ENCODE assay signal across 21 cellular contexts in the genomic region with DNA sequence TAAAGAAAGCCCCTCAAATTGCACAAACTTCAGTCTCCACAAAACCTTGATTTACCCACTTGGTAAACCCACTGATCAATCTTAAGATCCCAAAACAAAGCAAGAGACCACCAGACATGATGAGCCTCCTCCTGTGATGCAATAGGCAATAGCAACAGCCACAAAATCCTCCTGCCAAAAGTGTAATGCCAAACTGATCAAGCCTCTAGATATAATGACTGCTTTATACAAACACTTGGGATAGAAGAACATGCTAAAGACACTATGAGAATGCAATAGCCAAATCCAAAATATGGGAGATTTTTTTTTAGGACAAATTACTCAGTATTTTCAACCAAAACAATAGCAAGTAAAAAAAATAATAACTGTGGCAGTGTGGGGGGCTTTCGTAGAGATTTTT.
A peak's percentile ranks its signal among the peaks of the same experiment; 100 is the strongest.
DNase-seq lines count a peak whose midpoint lies in the region; ATAC-seq, FAIRE-seq and TF ChIP-seq lines count a peak whose summit lies in the region.
"Had no signal": no experiment of that assay in that cellular context is flagged by ENCODE, and none has a peak within 500 bp of the region (broad histone marks: within the 10 kb centered on the region; RNA-seq: fewer than 3 reads in every experiment).

No MANE protein-coding gene starts in this region.

- H3K27me3 ChIP-seq in K562 (ENCODE audit: control insufficient read depth in 2 of 2, insufficient read depth in 2 of 2, low read length in 2 of 2): no peaks in the 10 kb centered on the region
- no peaks in the 10 kb centered on the region for H3K27me3 ChIP-seq in uterus
- H3K27me3 ChIP-seq: BLaER1 treated with 17β-estradiol and CSF1 and Interleukin-3, amounts not matched to agents 10 nM and 100 nM had no signal

- no peaks in the 10 kb centered on the region for H4K20me1 ChIP-seq in K562 (replicated peaks; ENCODE audit: control insufficient read depth, insufficient read depth, low read length)
- H4K20me1 ChIP-seq: BLaER1 treated with 17β-estradiol and CSF1 and Interleukin-3, amounts not matched to agents 10 nM and 100 nM had no signal

- H3K4me1 ChIP-seq in HEK293 (ENCODE audit: control insufficient read depth, insufficient read depth, low read length): no peaks in the 10 kb centered on the region
- H3K4me1 ChIP-seq in K562 (replicated peaks in 1 of 2; ENCODE audit: control insufficient read depth in 2 of 2, insufficient read depth in 2 of 2, low read length in 2 of 2): peaks cover 5 to 23% of the 10 kb centered on the region in 2 experiments
- peaks cover 0 to 8% of the 10 kb centered on the region in 2 donors for H3K4me1 ChIP-seq in uterus
- H3K4me1 ChIP-seq: A549, Caco-2 had no signal

- H3K36me3 ChIP-seq in HEK293 (ENCODE audit: control insufficient read depth in 2 of 2, insufficient read depth in 1 of 2, low read length in 2 of 2) (no peaks in the 10 kb centered on the region), K562 (ENCODE audit: control insufficient read depth, insufficient read depth, low read length) (no peaks in the 10 kb centered on the region), uterus (no peaks in the 10 kb centered on the region)
- H3K36me3 ChIP-seq: BLaER1 treated with 17β-estradiol and CSF1 and Interleukin-3, amounts not matched to agents 10 nM and 100 nM had no signal

- no peak overlapping the region for H2AFZ ChIP-seq in K562 (ENCODE audit: low read depth, low read length)

- ATAC-seq in K562 (no peak), sciatic nerve (no peak)
- ATAC-seq in activated CD8-positive, alpha-beta T cell treated with anti-CD3 and anti-CD28 coated beads for 36 hours: no peak
- ATAC-seq: A549; CD8-positive, alpha-beta T cell; GM12878 had no signal

- DNase-seq in K562 (ENCODE audit: extremely low read depth in 1 of 4, low spot score in 3 of 4): no peak
- no peak for DNase-seq in uterus
- no peak for DNase-seq in activated CD8-positive, alpha-beta T cell treated with anti-CD3 and anti-CD28 coated beads for 36 hours
- no peak for DNase-seq in sciatic nerve (ENCODE audit: low spot score)
- DNase-seq: AML-193; Caco-2; Calu3; CD4-positive, alpha-beta T cell; CD8-positive, alpha-beta T cell; DMS79 treated with DMSO at 0.1 percent for 48 hours; GDM1 had no signal

- no peaks in the 10 kb centered on the region for H3K79me2 ChIP-seq in K562 (ENCODE audit: control insufficient read depth, insufficient read depth, low read length)

- H3K9me1 ChIP-seq in K562 (ENCODE audit: control insufficient read depth, insufficient read depth, low read length): no peaks in the 10 kb centered on the region

- no peaks in the 10 kb centered on the region for H3K36me3 Mint-ChIP-seq in activated CD8-positive, alpha-beta T cell treated with anti-CD3 and anti-CD28 coated beads for 36 hours (ENCODE audit: low read depth)
- H3K36me3 Mint-ChIP-seq: CD8-positive, alpha-beta T cell had no signal

- H3K27me3 Mint-ChIP-seq in activated CD8-positive, alpha-beta T cell treated with anti-CD3 and anti-CD28 coated beads for 36 hours: no peaks in the 10 kb centered on the region
- H3K27me3 Mint-ChIP-seq: CD4-positive, alpha-beta T cell had no signal

- peaks cover 6% of the 10 kb centered on the region for H3K9me3 Mint-ChIP-seq in activated CD8-positive, alpha-beta T cell treated with anti-CD3 and anti-CD28 coated beads for 36 hours
- H3K9me3 Mint-ChIP-seq: CD4-positive, alpha-beta T cell had no signal

- TF ChIP-seq POLR2A in K562 (conservative IDR thresholded peaks at IDR 0.05) (no peak), uterus (IDR thresholded peaks at IDR 0.05) (no peak)

- H3K27ac ChIP-seq in HEK293 (ENCODE audit: extremely low read depth, low read depth, low read length) (no peak overlapping the region), K562 (ENCODE audit: extremely low read depth, low read depth, low read length) (no peak overlapping the region), uterus (peak overlapping the region; percentile 81 to 85)
- H3K27ac ChIP-seq: 22Rv1; A549; BLaER1 treated with 17β-estradiol and CSF1 and Interleukin-3, amounts not matched to agents 10 nM and 100 nM; C4-2B had no signal

- WGBS in K562 (ENCODE audit: insufficient coverage, low coverage, missing lambda C conversion rate): 80% methylated on average over 1 of the region's 1 CpG

- in situ Hi-C loops in K562 (cut with MboI): no loop called here

- H3K4me3 ChIP-seq in HEK293 (ENCODE audit: low read depth, low read length) (no peak overlapping the region), K562 (no peak overlapping the region), uterus (no peak overlapping the region)
- H3K4me3 ChIP-seq: A549; BLaER1 treated with 17β-estradiol and CSF1 and Interleukin-3, amounts not matched to agents 10 nM and 100 nM; GM12878 had no signal

- CTCF ChIA-PET in HEK293 (lab: Yijun Ruan, JAX) (no interaction called here), K562 (lab: Yijun Ruan, JAX; ENCODE audit: low intra/inter-chr PET ratio) (no interaction called here)
- CTCF ChIA-PET in activated CD8-positive, alpha-beta T cell treated with anti-CD3 and anti-CD28 coated beads for 36 hours (lab: Charles Lee): no interaction called here

- H3K9me3 ChIP-seq in HEK293 (ENCODE audit: control insufficient read depth, insufficient read depth, low read depth, low read length) (no peaks in the 10 kb centered on the region), K562 (replicated peaks; ENCODE audit: control insufficient read depth, insufficient read depth, low read depth, low read length) (no peaks in the 10 kb centered on the region), uterus (no peaks in the 10 kb centered on the region)
- H3K9me3 ChIP-seq: Caco-2 had no signal

- TF ChIP-seq CTCF in HEK293 (tag by site-specific recombination; IDR thresholded peaks at IDR 0.05): no peak
- no peak for TF ChIP-seq CTCF in K562 (IDR thresholded peaks at IDR 0.05 in 2 of 3, conservative IDR thresholded peaks at IDR 0.05 in 1 of 3; ENCODE audit: insufficient read depth in 2 of 3, low read depth in 1 of 3, low read length in 3 of 3)
- no peak for TF ChIP-seq CTCF in uterus (IDR thresholded peaks at IDR 0.05)
- no peak for TF ChIP-seq CTCF in activated CD8-positive, alpha-beta T cell treated with anti-CD3 and anti-CD28 coated beads for 36 hours (IDR thresholded peaks at IDR 0.05)

- H3K4me3 Mint-ChIP-seq in activated CD8-positive, alpha-beta T cell treated with anti-CD3 and anti-CD28 coated beads for 36 hours: no peak overlapping the region
- H3K4me3 Mint-ChIP-seq: B cell; CD4-positive, alpha-beta T cell; CD8-positive, alpha-beta T cell had no signal

- no TSS peak for BruUV-seq in K562 (replicated peaks; lab: Mats Ljungman, UMichigan)

- H3K4me1 Mint-ChIP-seq in activated CD8-positive, alpha-beta T cell treated with anti-CD3 and anti-CD28 coated beads for 36 hours (ENCODE audit: low read depth): peaks cover 16% of the 10 kb centered on the region
- H3K4me1 Mint-ChIP-seq: B cell had no signal

- POLR2A ChIA-PET in HEK293 (lab: Yijun Ruan, JAX): no interaction called here
- POLR2A ChIA-PET in K562 (lab: Yijun Ruan, JAX): no interaction called here
- POLR2A ChIA-PET in activated CD8-positive, alpha-beta T cell treated with anti-CD3 and anti-CD28 coated beads for 36 hours (lab: Charles Lee): no interaction called here

- FAIRE-seq in K562 (lab: Jason Lieb, UNC): no peak
- FAIRE-seq: A549, D721Med, GM12878, GM12892, GM18507 had no signal

- no peak for TF ChIP-seq EP300 in K562 (IDR thresholded peaks at IDR 0.05; ENCODE audit: low read length)

- H3K27ac Mint-ChIP-seq in activated CD8-positive, alpha-beta T cell treated with anti-CD3 and anti-CD28 coated beads for 36 hours: no peak overlapping the region
- H3K27ac Mint-ChIP-seq: B cell; CD4-positive, alpha-beta T cell; CD8-positive, alpha-beta T cell had no signal

- no peak overlapping the region for H3K9ac ChIP-seq in K562 (ENCODE audit: insufficient read depth in 1 of 2, low read depth in 2 of 2, low read length in 2 of 2)
- H3K9ac ChIP-seq: BLaER1 treated with 17β-estradiol and CSF1 and Interleukin-3, amounts not matched to agents 10 nM and 100 nM had no signal

- intact Hi-C loops in K562 (cut with micrococcal nuclease): loop anchor here (5.0 kb wide), 1 partner anchor 73 kb away; no protein-coding TSS in a partner anchor
- intact Hi-C loops in uterus (cut with DNase I; ENCODE audit: low total_unique reads): no loop called here
- intact Hi-C loops in activated CD8-positive, alpha-beta T cell treated with anti-CD3 and anti-CD28 coated beads for 36 hours (cut with micrococcal nuclease): no loop called here
- intact Hi-C loops in sciatic nerve (cut with DNase I): no loop called here

- H3K4me2 ChIP-seq in K562 (ENCODE audit: insufficient read depth, low read length): no peak overlapping the region
- H3K4me2 ChIP-seq: A549; BLaER1 treated with 17β-estradiol and CSF1 and Interleukin-3, amounts not matched to agents 10 nM and 100 nM had no signal

- TF ChIP-seq RAD21 in K562 (CRISPR knock-in tag; conservative IDR thresholded peaks at IDR 0.05 in 1 of 2, IDR thresholded peaks at IDR 0.05 in 1 of 2): no peak

TF ChIP-seq in HEK293, 187 proteins besides CTCF, POLR2A, EP300 and RAD21:
- no peak for TF ChIP-seq OSR2 (tag by site-specific recombination; IDR thresholded peaks at IDR 0.05)
- peak; percentile 82 for TF ChIP-seq SETDB1 (IDR thresholded peaks at IDR 0.05; ENCODE audit: insufficient read length, low read length)

TF ChIP-seq in K562, 482 proteins besides CTCF, POLR2A, EP300 and RAD21 (continues in another document):
- TF ChIP-seq, protein P1, sequence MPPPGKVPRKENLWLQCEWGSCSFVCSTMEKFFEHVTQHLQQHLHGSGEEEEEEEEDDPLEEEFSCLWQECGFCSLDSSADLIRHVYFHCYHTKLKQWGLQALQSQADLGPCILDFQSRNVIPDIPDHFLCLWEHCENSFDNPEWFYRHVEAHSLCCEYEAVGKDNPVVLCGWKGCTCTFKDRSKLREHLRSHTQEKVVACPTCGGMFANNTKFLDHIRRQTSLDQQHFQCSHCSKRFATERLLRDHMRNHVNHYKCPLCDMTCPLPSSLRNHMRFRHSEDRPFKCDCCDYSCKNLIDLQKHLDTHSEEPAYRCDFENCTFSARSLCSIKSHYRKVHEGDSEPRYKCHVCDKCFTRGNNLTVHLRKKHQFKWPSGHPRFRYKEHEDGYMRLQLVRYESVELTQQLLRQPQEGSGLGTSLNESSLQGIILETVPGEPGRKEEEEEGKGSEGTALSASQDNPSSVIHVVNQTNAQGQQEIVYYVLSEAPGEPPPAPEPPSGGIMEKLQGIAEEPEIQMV (tag; conservative IDR thresholded peaks at IDR 0.05; ENCODE audit: low read depth): no peak
- peak in 1 of 2 experiments; percentile 50; a peak in 1 of 3 replicates for TF ChIP-seq CBX3 (IDR thresholded peaks at IDR 0.05; ENCODE audit: borderline replicate concordance in 1 of 2, low read length in 2 of 2)
- no peak for TF ChIP-seq ZNF785 (CRISPR knock-in tag; IDR thresholded peaks at IDR 0.05)
- TF ChIP-seq CEBPB (tag; IDR thresholded peaks at IDR 0.05): peak; percentile 33
- 0 out of 2 replicates have a peak, but pooled peaks have one; percentile 52 for TF ChIP-seq TRIM28 (IDR thresholded peaks at IDR 0.05)
- TF ChIP-seq CEBPG (CRISPR knock-in tag; IDR thresholded peaks at IDR 0.05): no peak
- TF ChIP-seq CEBPG (tag; conservative IDR thresholded peaks at IDR 0.05 in 1 of 2, IDR thresholded peaks at IDR 0.05 in 1 of 2): peak; percentile 61; a peak in 2 of 4 replicates

Comparison
In these comparisons a context has a peak if more than half of its experiments do, and no peak if none do; other contexts are left out.
1. H3K27ac ChIP-seq: peak in uterus (2 of 2); none in HEK293 (single experiment) and K562 (single experiment).